Comparison of ENCODE assay signal across 23 cellular contexts in the genomic region with DNA sequence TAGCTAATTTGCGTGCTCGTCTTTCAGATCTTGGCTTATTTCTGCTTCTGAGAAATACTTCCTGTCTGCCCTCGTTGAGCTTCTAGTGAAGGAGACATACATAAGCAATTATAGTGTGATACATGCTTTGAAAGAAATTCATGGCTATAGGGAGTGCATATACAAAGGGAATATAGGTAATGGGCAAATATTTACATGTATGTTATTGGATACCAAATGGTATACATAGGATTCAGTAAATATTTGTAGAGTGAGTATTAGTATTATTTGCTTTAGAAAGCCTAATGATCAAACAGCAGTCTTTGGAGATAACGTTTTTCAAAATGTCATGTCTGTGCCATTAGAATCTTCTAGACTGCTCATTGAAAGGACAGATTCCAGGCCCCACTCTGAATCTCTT. TPM values are rescaled to one million over a fixed set of nuclear protein-coding genes. Genes with fewer than 3 reads are reported as not detected.
"Had no signal": no experiment of that assay in that cellular context is flagged by ENCODE, and none has a peak within 500 bp of the region (broad histone marks: within the 10 kb centered on the region; RNA-seq: fewer than 3 reads in every experiment).

No MANE protein-coding gene starts in this region.

- H3K27ac Mint-ChIP-seq: memory B cell; mesothelial cell of epicardium; natural killer cell treated with Interleukin-12 subunit alpha and Interleukin-12 subunit beta and Interleukin-15 and Interleukin-18, amount 100 ng/mL, for 72 hours; neural progenitor cell had no signal

- H3K4me1 Mint-ChIP-seq: mesothelial cell of epicardium had no signal

- H3K36me3 ChIP-seq: esophagus squamous epithelium, left ventricle myocardium inferior, lower lobe of right lung, ovary, right atrium auricular region, tibial artery, upper lobe of left lung, uterus had no signal

- H3K4me3 Mint-ChIP-seq: dendritic cell treated with granulocyte-macrophage colony-stimulating factor and Interleukin-4, amounts not matched to agents 40 ng/mL and 50 ng/mL, for 4 days; memory B cell; mesothelial cell of epicardium; natural killer cell treated with Interleukin-12 subunit alpha and Interleukin-12 subunit beta and Interleukin-15 and Interleukin-18, amount 100 ng/mL, for 72 hours; neural progenitor cell had no signal

- H3K27me3 ChIP-seq: esophagus squamous epithelium, foreskin keratinocyte, neural progenitor cell, ovary, right atrium auricular region, tibial artery, upper lobe of left lung, uterus had no signal

- DNase-seq: esophagus squamous epithelium; foreskin keratinocyte; kidney; left cardiac atrium; left ventricle myocardium inferior; lower lobe of right lung; nucleus accumbens; ovary; small intestine; stimulated activated CD4-positive, alpha-beta T cell treated with anti-CD3 and anti-CD28 coated beads, Interleukin-12 subunit alpha, Interleukin-12 subunit beta, amount 100 ng/mL, for 4 hours; stimulated activated naive CD4-positive, alpha-beta T cell treated with Interleukin-2 at 50 U/mL for 16 hours; tibial artery; upper lobe of left lung; uterus had no signal

- H3K4me3 ChIP-seq: esophagus squamous epithelium, left ventricle myocardium inferior, lower lobe of right lung, neural progenitor cell, ovary, right atrium auricular region, tibial artery, upper lobe of left lung, uterus had no signal

- H3K9me3 Mint-ChIP-seq: dendritic cell treated with granulocyte-macrophage colony-stimulating factor and Interleukin-4, amounts not matched to agents 40 ng/mL and 50 ng/mL, for 4 days; memory B cell; natural killer cell treated with Interleukin-12 subunit alpha and Interleukin-12 subunit beta and Interleukin-15 and Interleukin-18, amount 100 ng/mL, for 72 hours had no signal

- H3K27me3 Mint-ChIP-seq: dendritic cell treated with granulocyte-macrophage colony-stimulating factor and Interleukin-4, amounts not matched to agents 40 ng/mL and 50 ng/mL, for 4 days; memory B cell; natural killer cell treated with Interleukin-12 subunit alpha and Interleukin-12 subunit beta and Interleukin-15 and Interleukin-18, amount 100 ng/mL, for 72 hours had no signal

- FAIRE-seq: kidney, small intestine had no signal

- H3K36me3 Mint-ChIP-seq: natural killer cell treated with Interleukin-12 subunit alpha and Interleukin-12 subunit beta and Interleukin-15 and Interleukin-18, amount 100 ng/mL, for 72 hours had no signal

RNA-seq across cellular contexts. Expression of a gene that starts 5.4 kb away (rescaled TPM):
- total RNA-seq: epithelial cell of proximal tubule; esophagus squamous epithelium; foreskin keratinocyte; kidney; left cardiac atrium; left ventricle myocardium inferior; lower lobe of right lung; mesothelial cell of epicardium; natural killer cell treated with Interleukin-12 subunit alpha and Interleukin-12 subunit beta and Interleukin-15 and Interleukin-18, amount 100 ng/mL, for 72 hours; ovary; posterior vena cava; right atrium auricular region; temporal lobe; upper lobe of left lung; uterus had no signal
